In the genomic region with DNA sequence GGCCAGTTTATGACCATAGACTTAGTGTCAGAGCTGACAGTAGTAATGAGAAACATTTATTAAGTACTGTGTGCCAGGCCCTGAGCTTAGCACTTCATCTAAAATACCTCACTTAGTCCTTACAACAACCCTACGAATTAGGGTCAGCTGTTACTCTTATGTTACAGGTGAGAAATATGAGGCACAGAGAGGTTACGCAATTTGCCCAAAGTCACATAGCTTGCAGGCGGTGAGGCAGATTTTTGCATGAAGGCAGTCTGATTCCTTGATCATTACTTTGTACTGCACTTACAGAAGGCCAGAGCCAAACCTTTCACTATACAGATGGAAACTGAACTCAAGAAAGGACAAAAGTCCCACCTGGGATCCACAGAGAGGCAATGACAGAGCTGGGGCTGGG, we compare ENCODE assay signal across 2 cellular contexts.
TF ChIP-seq lines count a peak whose summit lies in the region.

No MANE protein-coding gene starts in this region.

TF ChIP-seq in HepG2, 621 proteins besides CTCF, POLR2A, EP300 and RAD21:
- TF ChIP-seq CEBPG (CRISPR knock-in tag; IDR thresholded peaks at IDR 0.05) (0 out of 2 replicates have a peak, but pooled peaks have one; percentile 21), CEBPB (IDR thresholded peaks at IDR 0.05; ENCODE audit: borderline replicate concordance, low read depth, low read length) (peak; percentile 69; the same call in 1 of the 2 replicates), ZFX (CRISPR knock-in tag; IDR thresholded peaks at IDR 0.05; ENCODE audit: low read depth) (no peak)

TF ChIP-seq in K562, 482 proteins besides CTCF, POLR2A, EP300 and RAD21:
- TF ChIP-seq ZFP36 (IDR thresholded peaks at IDR 0.05; ENCODE audit: low read depth, low read length, partially characterized antibody) (peak; percentile 29), CEBPG (CRISPR knock-in tag; IDR thresholded peaks at IDR 0.05) (no peak), CEBPG (tag; conservative IDR thresholded peaks at IDR 0.05 in 1 of 2, IDR thresholded peaks at IDR 0.05 in 1 of 2) (peak; percentile 71 to 80), ESRRA (IDR thresholded peaks at IDR 0.05; ENCODE audit: borderline replicate concordance, low read depth) (no peak), CEBPB (tag; IDR thresholded peaks at IDR 0.05) (peak; percentile 82)
